Comparison of ENCODE assay signal across 8 cellular contexts in genomic region chr17:41966453-41967140, GRCh38. TPM values are rescaled to one million over a fixed set of nuclear protein-coding genes. Genes with fewer than 3 reads are reported as not detected.
DNase-seq lines count a peak whose midpoint lies in the region; ATAC-seq and TF ChIP-seq lines count a peak whose summit lies in the region.

Gene CNP, plus strand, starts transcription at chr17:41966795. Its CDS starts 90 bp downstream, at chr17:41966885.

- peaks cover 49% of the 10 kb centered on the region for H3K4me1 Mint-ChIP-seq in activated T-cell treated with anti-CD3 and anti-CD28 coated beads, Interleukin-2, amount 50 U/mL, for 24 hours (ENCODE audit: low read depth)

- no peak for TF ChIP-seq CTCF in Panc1 (IDR thresholded peaks at IDR 0.05)

- DNase-seq in COR-L47 (lab: John Stamatoyannopoulos, UW) = peak; percentile 93
- peak; percentile 86 for DNase-seq in KBM-7
- peak; percentile 8 for DNase-seq in Panc1 (ENCODE audit: low read depth, low spot score)
- DNase-seq in activated T-cell treated with anti-CD3 and anti-CD28 coated beads, Interleukin-2, amount 50 U/mL, for 24 hours = peak; percentile 94
- peak; percentile 80 for DNase-seq in stimulated activated CD8-positive, alpha-beta memory T cell treated with anti-CD3 and anti-CD28 coated beads, Interleukin-7, amount 100 ng/mL, for 24 hours (ENCODE audit: low read depth)

- H3K27me3 ChIP-seq in Panc1 (ENCODE audit: control insufficient read depth, insufficient read depth, low read length) (no peaks in the 10 kb centered on the region), muscle layer of duodenum (ENCODE audit: low read depth, low read length) (no peaks in the 10 kb centered on the region)

- POLR2A ChIA-PET in Panc1 (lab: Charles Lee) = no interaction called here

- H3K36me3 Mint-ChIP-seq in activated T-cell treated with anti-CD3 and anti-CD28 coated beads, Interleukin-2, amount 50 U/mL, for 24 hours (ENCODE audit: low read depth) = peaks cover 44% of the 10 kb centered on the region

- BruUV-seq in Panc1 (replicated peaks; lab: Mats Ljungman, UMichigan) = no TSS peak

- H3K9me3 ChIP-seq in Panc1 (ENCODE audit: control insufficient read depth, insufficient read depth, low read depth, low read length) (no peaks in the 10 kb centered on the region), muscle layer of duodenum (ENCODE audit: control insufficient read depth in 1 of 2, low read length in 2 of 2) (no peaks in the 10 kb centered on the region)

- no peaks in the 10 kb centered on the region for H3K9me3 Mint-ChIP-seq in activated T-cell treated with anti-CD3 and anti-CD28 coated beads, Interleukin-2, amount 50 U/mL, for 24 hours

- H3K4me1 ChIP-seq in Panc1 (ENCODE audit: control insufficient read depth, insufficient read depth, low read length) (peaks cover 20% of the 10 kb centered on the region), muscle layer of duodenum (ENCODE audit: control insufficient read depth in 1 of 2, insufficient read depth in 2 of 2, low read length in 2 of 2) (peaks cover 13 to 34% of the 10 kb centered on the region in 2 donors)

- intact Hi-C loops in Panc1 (cut with micrococcal nuclease; ENCODE audit: unreplicated experiment) = no loop called here

- H3K27ac Mint-ChIP-seq in activated T-cell treated with anti-CD3 and anti-CD28 coated beads, Interleukin-2, amount 50 U/mL, for 24 hours = peak within 1 kb of the TSS; percentile 90

- H3K27me3 Mint-ChIP-seq in activated T-cell treated with anti-CD3 and anti-CD28 coated beads, Interleukin-2, amount 50 U/mL, for 24 hours = no peaks in the 10 kb centered on the region

- peak within 1 kb of the TSS; percentile 90 for H3K27ac ChIP-seq in Panc1 (ENCODE audit: low read length)
- peak within 1 kb of the TSS; percentile 78 for H3K27ac ChIP-seq in muscle layer of duodenum (ENCODE audit: low read length)

- CTCF ChIA-PET in Panc1 (lab: Charles Lee) = interaction anchor here (0.5 to 0.6 kb wide), 4 partner anchors 100 to 256 kb away, joined by 3 to 9 read pairs (median 4); no protein-coding TSS in a partner anchor

- peak; percentile 53 for ATAC-seq in GM21526 (IDR thresholded peaks at IDR 0.05; ENCODE audit: low FRiP score, unreplicated experiment)
- peak; percentile 87 for ATAC-seq in Panc1
- peak; percentile 83 for ATAC-seq in esophagus mucosa

- in situ Hi-C loops in KBM-7 (cut with MboI; ENCODE audit: low pct_unique_long_range_greater_than_20kb, low sequenced_read_pairs) = no loop called here
- in situ Hi-C loops in Panc1 (cut with HindIII; ENCODE audit: low pct_unique_long_range_greater_than_20kb, low sequenced_read_pairs) = no loop called here

- H3K36me3 ChIP-seq in Panc1 (ENCODE audit: control insufficient read depth, insufficient read depth, low read length) (no peaks in the 10 kb centered on the region; the same call in 1 of the 2 replicates), muscle layer of duodenum (ENCODE audit: control insufficient read depth in 1 of 2, insufficient read depth in 2 of 2, low read length in 2 of 2) (peaks cover 13 to 16% of the 10 kb centered on the region in 2 donors)

- H3K4me3 ChIP-seq in Panc1 (ENCODE audit: low read depth in 2 of 2, low read length in 2 of 2) (peak within 1 kb of the TSS; percentile 83 to 86), muscle layer of duodenum (ENCODE audit: low read depth in 1 of 2, low read length in 2 of 2) (peak within 1 kb of the TSS; percentile 83 to 90)

- H3K4me3 Mint-ChIP-seq in activated T-cell treated with anti-CD3 and anti-CD28 coated beads, Interleukin-2, amount 50 U/mL, for 24 hours = peak within 1 kb of the TSS; percentile 84

RNA-seq across cellular contexts. Expression of gene CNP, which starts in this region (rescaled TPM):
- total RNA-seq in Panc1 (2021; ENCODE audit: unreplicated experiment) (79.9 TPM), esophagus mucosa (89.9 TPM)
- polyA plus RNA-seq in Panc1 (2012; ENCODE audit: insufficient read length) = 103 TPM

Comparison
In these comparisons a context has a peak if more than half of its experiments do, and no peak if none do; other contexts are left out.
1. Peak in every context shown above with its lines: DNase-seq, ATAC-seq, H3K4me3 ChIP-seq and H3K27ac ChIP-seq.
2. DNase-seq: peak in every context shown above with its lines; median percentile 94 in activated T-cell treated with anti-CD3 and anti-CD28 coated beads, Interleukin-2, amount 50 U/mL, for 24 hours; 93 in COR-L47; 86 in KBM-7; 80 in stimulated activated CD8-positive, alpha-beta memory T cell treated with anti-CD3 and anti-CD28 coated beads, Interleukin-7, amount 100 ng/mL, for 24 hours; 8 in Panc1.